Comparison of ENCODE assay signal across 1 cellular context in genomic region chr1:40084750-40085149, GRCh38.
TF ChIP-seq lines count a peak whose summit lies in the region.

No MANE protein-coding gene starts in this region.

TF ChIP-seq in IMR-90, 13 proteins besides CTCF, POLR2A, EP300 and RAD21:
- peak; percentile 39; the same call in 1 of the 2 replicates for TF ChIP-seq SMC3 (IDR thresholded peaks at IDR 0.05; ENCODE audit: low read depth, low read length)
